Comparison of ENCODE assay signal across 27 cellular contexts in the genomic region with DNA sequence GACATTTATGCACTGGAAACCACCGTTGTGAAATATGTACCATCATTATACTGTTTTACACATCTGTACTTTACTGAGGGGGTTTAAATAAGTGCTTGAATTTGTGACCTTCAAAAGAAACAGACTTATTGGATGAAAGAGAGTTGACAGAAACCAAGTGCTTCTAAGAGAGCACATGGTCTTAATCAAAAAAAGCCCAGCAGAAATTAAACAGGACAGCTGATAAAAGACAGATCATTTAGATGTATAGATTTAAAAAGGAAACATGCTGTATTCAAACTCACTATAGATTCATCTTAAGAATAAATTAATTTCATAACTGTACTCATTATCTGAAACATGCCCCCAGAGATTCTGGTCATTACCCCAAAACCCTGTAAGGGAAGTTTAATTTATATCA.
"Had no signal": no experiment of that assay in that cellular context is flagged by ENCODE, and none has a peak within 500 bp of the region (broad histone marks: within the 10 kb centered on the region; RNA-seq: fewer than 3 reads in every experiment).

No MANE protein-coding gene starts in this region.

- H3K36me3 ChIP-seq: left ventricle myocardium inferior, pancreas, prostate gland, spleen, suprapubic skin, thoracic aorta, tibial artery, upper lobe of right lung had no signal

- DNase-seq: islet precursor cell; left ventricle myocardium inferior; mesendoderm; midbrain; mucosa of descending colon; naive thymus-derived CD4-positive, alpha-beta T cell; pancreas; posterior cingulate gyrus; retina; right cardiac atrium; spleen; stimulated activated CD4-positive, alpha-beta T cell treated with anti-CD3 and anti-CD28 coated beads, Interleukin-4, amount 100 ng/mL, for 24 hours; stimulated activated naive CD4-positive, alpha-beta T cell; tibial artery; trophoblast cell; upper lobe of right lung had no signal

- H3K9me3 ChIP-seq: left ventricle myocardium inferior, mucosa of descending colon, pancreas, prostate gland, spleen, suprapubic skin, thoracic aorta, tibial artery, upper lobe of right lung had no signal

- ATAC-seq: mucosa of descending colon; naive thymus-derived CD4-positive, alpha-beta T cell; natural killer cell treated with Interleukin-12 subunit alpha and Interleukin-12 subunit beta and Interleukin-15 and Interleukin-18, amount 100 ng/mL, for 72 hours; right cardiac atrium; sciatic nerve; stimulated activated effector memory CD8-positive, alpha-beta T cell treated with anti-CD3 and anti-CD28 coated beads, Interleukin-12 subunit alpha, Interleukin-12 subunit beta, amount 100 ng/mL, for 72 hours; upper lobe of right lung had no signal

- H3K36me3 Mint-ChIP-seq: naive thymus-derived CD4-positive, alpha-beta T cell; natural killer cell treated with Interleukin-12 subunit alpha and Interleukin-12 subunit beta and Interleukin-15 and Interleukin-18, amount 100 ng/mL, for 72 hours; stimulated activated effector memory CD8-positive, alpha-beta T cell treated with anti-CD3 and anti-CD28 coated beads, Interleukin-12 subunit alpha, Interleukin-12 subunit beta, amount 100 ng/mL, for 72 hours had no signal

- H3K4me2 ChIP-seq: hepatocyte had no signal

- H3K4me1 Mint-ChIP-seq: naive thymus-derived CD4-positive, alpha-beta T cell; stimulated activated effector memory CD8-positive, alpha-beta T cell treated with anti-CD3 and anti-CD28 coated beads, Interleukin-12 subunit alpha, Interleukin-12 subunit beta, amount 100 ng/mL, for 72 hours had no signal

- H3K4me3 Mint-ChIP-seq: naive thymus-derived CD4-positive, alpha-beta T cell; natural killer cell treated with Interleukin-12 subunit alpha and Interleukin-12 subunit beta and Interleukin-15 and Interleukin-18, amount 100 ng/mL, for 72 hours; stimulated activated effector memory CD8-positive, alpha-beta T cell treated with anti-CD3 and anti-CD28 coated beads, Interleukin-12 subunit alpha, Interleukin-12 subunit beta, amount 100 ng/mL, for 72 hours; stimulated activated naive CD8-positive, alpha-beta T cell treated with anti-CD3 and anti-CD28 coated beads, Interleukin-15, Interleukin-2, amounts not matched to agents 100 ng/mL and 50 ng/mL, for 24 hours had no signal

- H3K9me3 Mint-ChIP-seq: naive thymus-derived CD4-positive, alpha-beta T cell; natural killer cell treated with Interleukin-12 subunit alpha and Interleukin-12 subunit beta and Interleukin-15 and Interleukin-18, amount 100 ng/mL, for 72 hours; stimulated activated effector memory CD8-positive, alpha-beta T cell treated with anti-CD3 and anti-CD28 coated beads, Interleukin-12 subunit alpha, Interleukin-12 subunit beta, amount 100 ng/mL, for 72 hours; stimulated activated naive CD8-positive, alpha-beta T cell treated with anti-CD3 and anti-CD28 coated beads, Interleukin-15, Interleukin-2, amounts not matched to agents 100 ng/mL and 50 ng/mL, for 24 hours had no signal

- H3K27ac ChIP-seq: hepatocyte, left ventricle myocardium inferior, pancreas, prostate gland, skin epidermis, spleen, suprapubic skin, thoracic aorta, tibial artery, upper lobe of right lung had no signal

- H3K4me3 ChIP-seq: hepatocyte, left ventricle myocardium inferior, lung, mucosa of descending colon, pancreas, prostate gland, skin epidermis, spleen, suprapubic skin, thoracic aorta, tibial artery, upper lobe of right lung had no signal

- H3K79me2 ChIP-seq: hepatocyte had no signal

- H3K27ac Mint-ChIP-seq: naive thymus-derived CD4-positive, alpha-beta T cell; natural killer cell treated with Interleukin-12 subunit alpha and Interleukin-12 subunit beta and Interleukin-15 and Interleukin-18, amount 100 ng/mL, for 72 hours; stimulated activated effector memory CD8-positive, alpha-beta T cell treated with anti-CD3 and anti-CD28 coated beads, Interleukin-12 subunit alpha, Interleukin-12 subunit beta, amount 100 ng/mL, for 72 hours; stimulated activated naive CD8-positive, alpha-beta T cell treated with anti-CD3 and anti-CD28 coated beads, Interleukin-15, Interleukin-2, amounts not matched to agents 100 ng/mL and 50 ng/mL, for 24 hours had no signal

- H2AFZ ChIP-seq: hepatocyte had no signal

- H3K4me1 ChIP-seq: left ventricle myocardium inferior, pancreas, prostate gland, spleen, suprapubic skin, tibial artery, upper lobe of right lung had no signal

- H3K27me3 ChIP-seq: hepatocyte, pancreas, spleen, suprapubic skin, tibial artery, upper lobe of right lung had no signal

- FAIRE-seq: pancreas, urothelium cell line had no signal
